In genomic region chr5:37847978-37848425, GRCh38 we compare ENCODE assay signal across 8 cellular contexts. TPM values are rescaled to one million over a fixed set of nuclear protein-coding genes. Genes with fewer than 3 reads are reported as not detected.
A peak's percentile ranks its signal among the peaks of the same experiment; 100 is the strongest.
DNase-seq lines count a peak whose midpoint lies in the region; ATAC-seq, FAIRE-seq and TF ChIP-seq lines count a peak whose summit lies in the region.

No MANE protein-coding gene starts in this region.

- no peak overlapping the region for H3K27ac ChIP-seq in pancreas

- H3K4me1 ChIP-seq in pancreas, result no peaks in the 10 kb centered on the region

- WGBS in pancreas, 2 donors, result 47 to 53% methylated on average over 3 of the region's 3 CpGs

- peak; percentile 57 to 71 (median 62) for ATAC-seq in pancreas

- FAIRE-seq in HTR-8/SVneo (lab: Jason Lieb, UNC) (peak; percentile 95), pancreas (lab: Jason Lieb, UNC) (no peak)

- H3K27me3 ChIP-seq in pancreas, result peaks cover 0 to 10% (median 4%) of the 10 kb centered on the region in 4 donors

- no peaks in the 10 kb centered on the region for H3K9me3 ChIP-seq in pancreas

- intact Hi-C loops in pancreas (cut with DNase I) (no loop called here), posterior vena cava (cut with DNase I) (no loop called here)

- TF ChIP-seq CTCF in pancreas (IDR thresholded peaks at IDR 0.05), result no peak

- DNase-seq in NCI-H1417 (lab: John Stamatoyannopoulos, UW) (peak; percentile 45 to 89 (median 80)), NCI-H1417 treated with DMSO at 0.1 percent for 48 hours (lab: John Stamatoyannopoulos, UW) (no peak), HTR-8/SVneo (ENCODE audit: insufficient read length, low spot score) (peak; percentile 57), UCSD-AML1 (lab: John Stamatoyannopoulos, UW; ENCODE audit: unreplicated experiment) (peak; percentile 17), pancreas (no peak), posterior vena cava (ENCODE audit: low spot score) (no peak), SW480 (ENCODE audit: low spot score) (no peak), cerebellum (ENCODE audit: low spot score) (no peak)

- H3K36me3 ChIP-seq in pancreas, result no peaks in the 10 kb centered on the region

- no peak overlapping the region for H3K4me3 ChIP-seq in pancreas

RNA-seq across cellular contexts. Expression of gene GDNF, which starts 8.2 kb away (rescaled TPM):
- total RNA-seq in pancreas (under 1 TPM in 1 of 6 donors, not detected in 5; 0.47 TPM), posterior vena cava (under 1 TPM; 0.28 to 0.62 TPM), cerebellum (not detected)
- under 1 TPM in 1 of 2 donors, not detected in 1; 0.04 TPM for polyA plus RNA-seq in pancreas

Comparison
In these comparisons a context has a peak if more than half of its experiments do, and no peak if none do; other contexts are left out.
1. DNase-seq: peak in NCI-H1417 (3 of 3), HTR-8/SVneo (single experiment) and UCSD-AML1 (single experiment); none in NCI-H1417 treated with DMSO at 0.1 percent for 48 hours (single experiment), pancreas (0 of 6), posterior vena cava (single experiment), SW480 (single experiment) and cerebellum (single experiment).